In genomic region chr12:48536602-48537001, GRCh38 we compare ENCODE assay signal across 1 cellular context.
TF ChIP-seq lines count a peak whose summit lies in the region.

No MANE protein-coding gene starts in this region.

TF ChIP-seq in K562, 482 proteins besides CTCF, POLR2A, EP300 and RAD21:
- TF ChIP-seq RFX7 (CRISPR knock-in tag; IDR thresholded peaks at IDR 0.05) (no peak), SPI1 (IDR thresholded peaks at IDR 0.05; ENCODE audit: borderline replicate concordance, low read depth, low read length) (peak; percentile 70), E2F8 (IDR thresholded peaks at IDR 0.05; ENCODE audit: low read depth, partially characterized antibody) (no peak), ZNF561 (CRISPR knock-in tag; conservative IDR thresholded peaks at IDR 0.05) (no peak), STAT5B (CRISPR knock-in tag; IDR thresholded peaks at IDR 0.05) (no peak), THAP12 (CRISPR knock-in tag; IDR thresholded peaks at IDR 0.05) (no peak), ELF1 (tag; IDR thresholded peaks at IDR 0.05) (no peak)
